In genomic region chr14:76950043-76951020, GRCh38 we compare ENCODE assay signal across 11 cellular contexts.
DNase-seq lines count a peak whose midpoint lies in the region; ATAC-seq and TF ChIP-seq lines count a peak whose summit lies in the region.
"Had no signal": no experiment of that assay in that cellular context is flagged by ENCODE, and none has a peak within 500 bp of the region (broad histone marks: within the 10 kb centered on the region; RNA-seq: fewer than 3 reads in every experiment).

No MANE protein-coding gene starts in this region.

- DNase-seq in right cardiac atrium: no peak
- DNase-seq in Right ventricle myocardium superior: no peak
- peak; percentile 47 to 76 for DNase-seq in cardiac fibroblast (ENCODE audit: low read depth in 2 of 2)
- DNase-seq in vagina (ENCODE audit: extremely low spot score in 2 of 2): no peak
- no peak for DNase-seq in NCI-H187 treated with DMSO at 0.1 percent for 48 hours (lab: John Stamatoyannopoulos, UW)
- DNase-seq in activated CD4-positive, alpha-beta T cell treated with anti-CD3 and anti-CD28 coated beads, Interleukin-2, amount 50 U/mL, for 48 hours: no peak
- DNase-seq: activated CD8-positive, alpha-beta memory T cell treated with anti-CD3 and anti-CD28 coated beads for 24 hours; CD8-positive, alpha-beta memory T cell; stimulated activated CD4-positive, alpha-beta T cell treated with anti-CD3 and anti-CD28 coated beads, Interleukin-2, amount 100 ng/mL, for 48 hours had no signal

- H3K27ac ChIP-seq in right cardiac atrium (ENCODE audit: low read length) (peak overlapping the region; percentile 4), muscle layer of duodenum (ENCODE audit: low read length) (peak overlapping the region; percentile 3), vagina (peak overlapping the region; percentile 27)

- no peaks in the 10 kb centered on the region for H3K9me3 ChIP-seq in right cardiac atrium (ENCODE audit: control insufficient read depth, low read length)
- no peaks in the 10 kb centered on the region for H3K9me3 ChIP-seq in muscle layer of duodenum (ENCODE audit: control insufficient read depth in 1 of 2, low read length in 2 of 2)
- no peaks in the 10 kb centered on the region for H3K9me3 ChIP-seq in vagina

- intact Hi-C loops in right cardiac atrium (cut with DNase I): loop anchor here in 1 of 4 donors (5.0 kb wide), 1 partner anchor 72 kb away; no protein-coding TSS in a partner anchor
- intact Hi-C loops in Right ventricle myocardium superior (cut with DNase I): no loop called here
- intact Hi-C loops in vagina (cut with DNase I): loop anchor here (5.0 kb wide), 1 partner anchor 77 kb away; the partner anchor contains the start of gene IRF2BPL

- H3K27me3 ChIP-seq in right cardiac atrium (ENCODE audit: control insufficient read depth, insufficient read depth): no peaks in the 10 kb centered on the region
- no peaks in the 10 kb centered on the region for H3K27me3 ChIP-seq in muscle layer of duodenum (ENCODE audit: low read depth, low read length)
- no peaks in the 10 kb centered on the region for H3K27me3 ChIP-seq in vagina

- ATAC-seq in right cardiac atrium (no peak), Right ventricle myocardium superior (ENCODE audit: poor library complexity) (no peak), HG03196 (IDR thresholded peaks at IDR 0.05; ENCODE audit: unreplicated experiment) (no peak)

- TF ChIP-seq POLR2A in vagina (IDR thresholded peaks at IDR 0.05): no peak

- WGBS in right cardiac atrium: 59% methylated on average over 14 of the region's 14 CpGs

- H3K4me3 ChIP-seq in right cardiac atrium (ENCODE audit: low read length) (no peak overlapping the region), cardiac fibroblast (replicated peaks in 1 of 2; ENCODE audit: low read depth in 2 of 2, low read length in 2 of 2) (no peak overlapping the region), muscle layer of duodenum (ENCODE audit: low read depth in 1 of 2, low read length in 2 of 2) (no peak overlapping the region), vagina (no peak overlapping the region)

- TF ChIP-seq CTCF in cardiac fibroblast (IDR thresholded peaks at IDR 0.05; ENCODE audit: low read depth, low read length) (no peak), vagina (IDR thresholded peaks at IDR 0.05) (no peak)

- H3K36me3 ChIP-seq in muscle layer of duodenum (ENCODE audit: control insufficient read depth in 1 of 2, insufficient read depth in 2 of 2, low read length in 2 of 2) (no peaks in the 10 kb centered on the region), vagina (no peaks in the 10 kb centered on the region)

- H3K4me1 ChIP-seq in right cardiac atrium (ENCODE audit: control insufficient read depth, insufficient read depth, low read length) (peaks cover 15% of the 10 kb centered on the region), muscle layer of duodenum (ENCODE audit: control insufficient read depth in 1 of 2, insufficient read depth in 2 of 2, low read length in 2 of 2) (peaks cover 16 to 48% of the 10 kb centered on the region in 2 donors), vagina (peaks cover 71% of the 10 kb centered on the region)

Comparison
In these comparisons a context has a peak if more than half of its experiments do, and no peak if none do; other contexts are left out.
1. DNase-seq: peak in cardiac fibroblast (2 of 2); none in right cardiac atrium (0 of 3), Right ventricle myocardium superior (single experiment), vagina (0 of 2), NCI-H187 treated with DMSO at 0.1 percent for 48 hours (single experiment) and activated CD4-positive, alpha-beta T cell treated with anti-CD3 and anti-CD28 coated beads, Interleukin-2, amount 50 U/mL, for 48 hours (0 of 2).
2. Peak in every context shown above with its lines, with median percentiles within 50 percentile points of each other: H3K27ac ChIP-seq.